In the genomic region with DNA sequence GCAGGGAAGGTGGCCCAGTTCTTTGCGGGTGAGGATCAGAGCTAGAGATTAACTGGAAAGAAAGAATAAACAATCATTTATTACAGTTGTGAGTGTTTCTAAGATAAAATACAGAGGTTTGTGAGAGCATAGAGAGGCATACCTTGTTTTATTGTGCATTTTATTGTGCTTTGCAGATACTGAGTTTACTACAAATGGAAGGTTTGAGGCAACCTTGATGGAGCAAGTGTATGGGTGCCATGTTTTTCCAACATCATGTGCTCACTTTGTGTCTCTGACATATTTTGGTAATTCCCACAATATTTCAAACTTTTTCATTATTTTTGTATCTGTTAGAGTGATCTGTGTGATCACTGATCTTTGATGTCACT, we compare ENCODE assay signal across 8 cellular contexts. TPM values are rescaled to one million over a fixed set of nuclear protein-coding genes. Genes with fewer than 3 reads are reported as not detected.
DNase-seq lines count a peak whose midpoint lies in the region; ATAC-seq and TF ChIP-seq lines count a peak whose summit lies in the region.

No MANE protein-coding gene starts in this region.

- peaks cover 8 to 14% of the 10 kb centered on the region in 2 donors for H3K4me1 ChIP-seq in naive thymus-derived CD4-positive, alpha-beta T cell (ENCODE audit: control insufficient read depth in 2 of 2, insufficient read depth in 2 of 2, low read length in 2 of 2)

- DNase-seq in Ammon's horn (ENCODE audit: low spot score) (peak; percentile 5), caudate nucleus (lab: John Stamatoyannopoulos, UW) (no peak), anterior cingulate cortex (lab: John Stamatoyannopoulos, UW) (no peak), GM10266 (ENCODE audit: extremely low spot score) (no peak), GM13977 (ENCODE audit: low spot score) (no peak)
- DNase-seq in Jurkat, Clone E6-1 (ENCODE audit: low read depth, low spot score), result no peak
- DNase-seq in naive thymus-derived CD4-positive, alpha-beta T cell, result no peak

- no peak for ATAC-seq in naive thymus-derived CD4-positive, alpha-beta T cell
- ATAC-seq in HG02678 (IDR thresholded peaks at IDR 0.05; ENCODE audit: unreplicated experiment), result no peak

- peaks cover 15 to 42% (median 36%) of the 10 kb centered on the region in 7 donors for H3K4me1 Mint-ChIP-seq in naive thymus-derived CD4-positive, alpha-beta T cell

- H3K4me3 ChIP-seq in Jurkat, Clone E6-1 (ENCODE audit: low read length), result peak overlapping the region; percentile 82
- peak overlapping the region; percentile 84 for H3K4me3 ChIP-seq in naive thymus-derived CD4-positive, alpha-beta T cell (ENCODE audit: low read length)

- H3K27me3 ChIP-seq in naive thymus-derived CD4-positive, alpha-beta T cell (ENCODE audit: control insufficient read depth in 2 of 2, insufficient read depth in 2 of 2, low read length in 2 of 2), result no peaks in the 10 kb centered on the region

- POLR2A ChIA-PET in naive thymus-derived CD4-positive, alpha-beta T cell (lab: Charles Lee), result interaction anchor here (0.8 to 4.3 kb wide), 7 partner anchors 9 to 508 kb away, joined by 3 to 81 read pairs (median 5); partner anchors contain the start of genes HMGCS1 and TMEM267

- peak overlapping the region; percentile 90 to 97 (median 94) for H3K4me3 Mint-ChIP-seq in naive thymus-derived CD4-positive, alpha-beta T cell

- no peaks in the 10 kb centered on the region for H3K9me3 Mint-ChIP-seq in naive thymus-derived CD4-positive, alpha-beta T cell

- H3K36me3 ChIP-seq in naive thymus-derived CD4-positive, alpha-beta T cell (ENCODE audit: control insufficient read depth in 2 of 3, insufficient read depth in 3 of 3, low read length in 3 of 3), result no peaks in the 10 kb centered on the region

- TF ChIP-seq CTCF in GM10266 (IDR thresholded peaks at IDR 0.05; ENCODE audit: control insufficient read depth, insufficient read depth, low read depth, missing control alignments), result no peak
- TF ChIP-seq CTCF in GM13977 (IDR thresholded peaks at IDR 0.05; ENCODE audit: extremely low read depth, insufficient read depth, missing control alignments), result no peak

- H3K27me3 Mint-ChIP-seq in naive thymus-derived CD4-positive, alpha-beta T cell, result no peaks in the 10 kb centered on the region

- no peaks in the 10 kb centered on the region for H3K9me3 ChIP-seq in naive thymus-derived CD4-positive, alpha-beta T cell (ENCODE audit: control insufficient read depth in 2 of 3, low read length in 3 of 3)

- in situ Hi-C loops in GM13977 (cut with MboI; ENCODE audit: low pct_unique_long_range_greater_than_20kb, low sequenced_read_pairs, unreplicated experiment), result no loop called here

- intact Hi-C loops in naive thymus-derived CD4-positive, alpha-beta T cell (cut with micrococcal nuclease), result loop anchor here (1.0 to 2.0 kb wide), 8 partner anchors 15 to 394 kb away; partner anchors contain the start of genes HMGCS1 (in 2 of the 2), NNT (in 2 of the 2) and PAIP1 (in 1 of the 2)

- H3K36me3 Mint-ChIP-seq in naive thymus-derived CD4-positive, alpha-beta T cell, result peaks cover 0 to 13% (median 8%) of the 10 kb centered on the region in 5 donors

- peak overlapping the region; percentile 91 for H3K27ac ChIP-seq in caudate nucleus (ENCODE audit: low read depth, low read length)
- peak overlapping the region; percentile 81 for H3K27ac ChIP-seq in naive thymus-derived CD4-positive, alpha-beta T cell (ENCODE audit: low read depth, low read length)

- CTCF ChIA-PET in naive thymus-derived CD4-positive, alpha-beta T cell (lab: Charles Lee), result interaction anchor here (0.6 to 2.1 kb wide), 3 partner anchors 30 to 410 kb away, joined by 3 to 10 read pairs (median 3); partner anchors contain the start of gene TMEM267

- peak overlapping the region; percentile 90 to 98 (median 95) for H3K27ac Mint-ChIP-seq in naive thymus-derived CD4-positive, alpha-beta T cell

RNA-seq across cellular contexts. Expression of gene C5orf34, which starts 0.7 kb away (rescaled TPM):
- 11.5 TPM for polyA plus RNA-seq in Jurkat, Clone E6-1 (2012; ENCODE audit: insufficient read depth, insufficient read length)
- 1 to 10 TPM; 1.1 to 5.2 (median 3.3) TPM for total RNA-seq in naive thymus-derived CD4-positive, alpha-beta T cell
- polyA plus RNA-seq in naive thymus-derived CD4-positive, alpha-beta T cell, result 1 to 10 TPM in 1 of 2 donors, under 1 TPM in 1; 0.77 to 1.1 TPM

RNA-seq across cellular contexts. Expression of gene TMEM267, which starts 32.0 kb away (rescaled TPM):
- 18.3 TPM for polyA plus RNA-seq in Jurkat, Clone E6-1 (2012; ENCODE audit: insufficient read depth, insufficient read length)
- total RNA-seq in naive thymus-derived CD4-positive, alpha-beta T cell, result 10 to 100 TPM in 4 of 5 experiments, 1 to 10 TPM in 1; 8.5 to 19.5 (median 12.7) TPM
- polyA plus RNA-seq in naive thymus-derived CD4-positive, alpha-beta T cell, result 10 to 100 TPM; 21.2 to 21.8 TPM

RNA-seq across cellular contexts. Expression of gene PAIP1, which starts 41.2 kb away (rescaled TPM):
- polyA plus RNA-seq in Jurkat, Clone E6-1 (2012; ENCODE audit: insufficient read depth, insufficient read length), result 36.4 TPM
- 10 to 100 TPM; 20.7 to 41.7 (median 39.2) TPM for total RNA-seq in naive thymus-derived CD4-positive, alpha-beta T cell
- 10 to 100 TPM; 34.8 to 47.8 TPM for polyA plus RNA-seq in naive thymus-derived CD4-positive, alpha-beta T cell
